ENCODE assay signal across 17 cellular contexts in the genomic region with DNA sequence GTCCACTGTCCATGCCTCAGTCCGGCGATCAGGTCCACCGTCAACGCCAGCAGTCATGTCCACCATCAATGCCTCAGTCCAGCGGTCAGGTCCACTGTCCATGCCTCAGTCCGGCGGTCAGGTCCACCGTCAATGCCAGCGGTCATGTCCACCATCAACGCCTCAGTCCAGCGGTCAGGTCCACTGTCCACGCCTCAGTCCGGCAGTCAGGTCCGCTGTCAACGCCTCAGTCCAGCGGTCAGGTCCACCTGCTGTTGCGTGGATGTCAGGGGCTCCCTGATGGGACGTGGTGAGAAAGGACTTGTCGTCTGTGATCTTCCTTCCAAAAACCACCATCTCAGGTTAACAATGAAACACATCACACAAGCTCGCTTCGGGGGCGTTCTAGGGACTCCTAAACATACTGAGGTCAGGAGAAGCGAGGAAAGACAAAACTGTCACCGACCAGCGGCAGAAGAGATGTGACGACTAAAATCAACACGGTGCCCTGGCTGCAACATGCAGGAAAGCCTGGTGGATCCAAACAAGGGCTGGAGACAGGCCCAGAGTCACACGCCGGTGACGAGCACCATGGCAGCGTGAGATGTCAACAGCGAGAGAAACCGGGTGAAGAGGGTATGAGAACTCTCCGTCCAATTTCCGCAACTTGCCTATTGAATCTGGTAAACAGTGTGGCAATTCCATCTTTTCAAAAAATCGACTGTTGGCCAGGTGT.
"Had no signal": no experiment of that assay in that cellular context is flagged by ENCODE, and none has a peak within 500 bp of the region (broad histone marks: within the 10 kb centered on the region; RNA-seq: fewer than 3 reads in every experiment).

No MANE protein-coding gene starts in this region.

- H3K9me3 ChIP-seq: suprapubic skin, transverse colon had no signal

- H3K27ac Mint-ChIP-seq: activated CD4-positive, alpha-beta T cell treated with anti-CD3 and anti-CD28 coated beads, Interleukin-2, amount 10 ng/mL, durations not matched to agents 24 days and 14 days; activated CD8-positive, alpha-beta T cell treated with anti-CD3 and anti-CD28 coated beads for 36 hours; activated T-cell treated with anti-CD3 and anti-CD28 coated beads, Interleukin-2, amount 50 U/mL, for 24 hours; progenitor cell of endocrine pancreas; T-helper 1 cell treated with Interleukin-12 subunit alpha and Interleukin-12 subunit beta and Interleukin-4 antibody, amounts not matched to agents 30 μg/mL and 1 μg/mL, for 36 hours had no signal

- H3K36me3 ChIP-seq: transverse colon had no signal

- ATAC-seq: activated CD8-positive, alpha-beta T cell treated with anti-CD3 and anti-CD28 coated beads for 36 hours; stimulated activated naive CD8-positive, alpha-beta T cell treated with anti-CD3 and anti-CD28 coated beads, Interleukin-15, amount 100 ng/mL, for 72 hours had no signal

- H3K4me1 ChIP-seq: suprapubic skin, transverse colon had no signal

- H3K27me3 ChIP-seq: dorsolateral prefrontal cortex, suprapubic skin, transverse colon had no signal

- H3K27me3 Mint-ChIP-seq: activated CD4-positive, alpha-beta T cell treated with anti-CD3 and anti-CD28 coated beads, Interleukin-2, amount 10 ng/mL, durations not matched to agents 24 days and 14 days; activated CD8-positive, alpha-beta T cell treated with anti-CD3 and anti-CD28 coated beads for 36 hours; activated naive CD4-positive, alpha-beta T cell treated with anti-CD3 and anti-CD28 coated beads, Interleukin-2, amount 50 U/mL, for 24 hours; activated T-cell treated with anti-CD3 and anti-CD28 coated beads, Interleukin-2, amount 50 U/mL, for 24 hours; progenitor cell of endocrine pancreas; stimulated activated naive CD8-positive, alpha-beta T cell treated with anti-CD3 and anti-CD28 coated beads, Interleukin-15, amount 100 ng/mL, for 72 hours had no signal

- DNase-seq: activated CD4-positive, alpha-beta T cell treated with anti-CD3 and anti-CD28 coated beads, Interleukin-2, amount 10 ng/mL, durations not matched to agents 24 days and 14 days; activated CD8-positive, alpha-beta T cell treated with anti-CD3 and anti-CD28 coated beads for 36 hours; activated gamma-delta T cell; activated T-cell treated with anti-CD3 and anti-CD28 coated beads, Interleukin-2, amount 50 U/mL, for 24 hours; caudate nucleus; mammary epithelial cell; midbrain; stimulated activated CD4-positive, alpha-beta T cell treated with anti-CD3 and anti-CD28 coated beads, Interleukin-15, amount 100 ng/mL, for 24 hours; stimulated activated CD4-positive, alpha-beta T cell treated with anti-CD3 and anti-CD28 coated beads, Interleukin-2, amount 100 ng/mL, for 48 hours; stimulated activated naive CD8-positive, alpha-beta T cell treated with anti-CD3 and anti-CD28 coated beads, Interleukin-15, amount 100 ng/mL, for 72 hours; transverse colon had no signal

- H3K9me3 Mint-ChIP-seq: activated CD4-positive, alpha-beta T cell treated with anti-CD3 and anti-CD28 coated beads, Interleukin-2, amount 10 ng/mL, durations not matched to agents 24 days and 14 days; activated CD8-positive, alpha-beta T cell treated with anti-CD3 and anti-CD28 coated beads for 36 hours; activated naive CD4-positive, alpha-beta T cell treated with anti-CD3 and anti-CD28 coated beads, Interleukin-2, amount 50 U/mL, for 24 hours; activated T-cell treated with anti-CD3 and anti-CD28 coated beads, Interleukin-2, amount 50 U/mL, for 24 hours; stimulated activated naive CD8-positive, alpha-beta T cell treated with anti-CD3 and anti-CD28 coated beads, Interleukin-15, amount 100 ng/mL, for 72 hours had no signal

- H3K4me3 Mint-ChIP-seq: activated CD4-positive, alpha-beta T cell treated with anti-CD3 and anti-CD28 coated beads, Interleukin-2, amount 10 ng/mL, durations not matched to agents 24 days and 14 days; activated CD8-positive, alpha-beta T cell treated with anti-CD3 and anti-CD28 coated beads for 36 hours; activated naive CD4-positive, alpha-beta T cell treated with anti-CD3 and anti-CD28 coated beads, Interleukin-2, amount 50 U/mL, for 24 hours; activated T-cell treated with anti-CD3 and anti-CD28 coated beads, Interleukin-2, amount 50 U/mL, for 24 hours; stimulated activated naive CD8-positive, alpha-beta T cell treated with anti-CD3 and anti-CD28 coated beads, Interleukin-15, amount 100 ng/mL, for 72 hours; T-helper 1 cell treated with Interleukin-12 subunit alpha and Interleukin-12 subunit beta and Interleukin-4 antibody, amounts not matched to agents 30 μg/mL and 1 μg/mL, for 36 hours had no signal

- H3K27ac ChIP-seq: skin epidermis, suprapubic skin, transverse colon had no signal

- H3K4me3 ChIP-seq: skin epidermis, suprapubic skin, transverse colon had no signal
